1 cellular context compared by ENCODE assay signal in genomic region chr17:16197276-16197675, GRCh38.
TF ChIP-seq lines count a peak whose summit lies in the region.

No MANE protein-coding gene starts in this region.

TF ChIP-seq in endothelial cell of umbilical vein, 7 proteins besides CTCF, POLR2A, EP300 and RAD21:
- no peak for TF ChIP-seq EZH2 (IDR thresholded peaks at IDR 0.05; ENCODE audit: borderline replicate concordance, low read depth, low read length, severe bottlenecking)
- TF ChIP-seq GATA2 (IDR thresholded peaks at IDR 0.05; ENCODE audit: insufficient read depth, insufficient read length, low read depth, low read length), result no peak
- TF ChIP-seq JUN (IDR thresholded peaks at IDR 0.05; ENCODE audit: borderline replicate concordance, insufficient read depth, insufficient read length, low read depth), result no peak
- no peak for TF ChIP-seq MAX (IDR thresholded peaks at IDR 0.05; ENCODE audit: insufficient read depth, insufficient read length)
- TF ChIP-seq MYC (IDR thresholded peaks at IDR 0.05; ENCODE audit: low read depth, low read length), result no peak
- TF ChIP-seq POLR2AphosphoS5 (IDR thresholded peaks at IDR 0.05; ENCODE audit: insufficient read depth, low read depth, low read length), result no peak
- TF ChIP-seq FOS (IDR thresholded peaks at IDR 0.05; ENCODE audit: borderline replicate concordance, insufficient read depth, low read length), result no peak
